ENCODE assay signal across 15 cellular contexts in genomic region chr1:115748396-115749130, GRCh38. TPM values are rescaled to one million over a fixed set of nuclear protein-coding genes. Genes with fewer than 3 reads are reported as not detected.
DNase-seq lines count a peak whose midpoint lies in the region; ATAC-seq and TF ChIP-seq lines count a peak whose summit lies in the region.
"Had no signal": no experiment of that assay in that cellular context is flagged by ENCODE, and none has a peak within 500 bp of the region (broad histone marks: within the 10 kb centered on the region; RNA-seq: fewer than 3 reads in every experiment).

No MANE protein-coding gene starts in this region.

- ATAC-seq in mucosa of descending colon (peak; percentile 45), HG02870 (IDR thresholded peaks at IDR 0.05; ENCODE audit: unreplicated experiment) (no peak), HG03108 (IDR thresholded peaks at IDR 0.05; ENCODE audit: unreplicated experiment) (no peak)

- no peak for TF ChIP-seq CTCF in mucosa of descending colon (IDR thresholded peaks at IDR 0.05)

- H3K4me1 ChIP-seq in mucosa of descending colon (ENCODE audit: low read depth) (no peaks in the 10 kb centered on the region), HAP-1 (no peaks in the 10 kb centered on the region)
- H3K4me1 ChIP-seq: colonic mucosa had no signal

- H3K27me3 ChIP-seq in HAP-1 (ENCODE audit: low read depth) = peaks cover 2% of the 10 kb centered on the region; the same call in 1 of the 2 replicates
- H3K27me3 ChIP-seq: colonic mucosa had no signal

- H3K9me3 ChIP-seq in mucosa of descending colon (no peaks in the 10 kb centered on the region), HAP-1 (no peaks in the 10 kb centered on the region)
- H3K9me3 ChIP-seq: colonic mucosa had no signal

- intact Hi-C loops in mucosa of descending colon (cut with DNase I, micrococcal nuclease) = no loop called here

- H3K36me3 ChIP-seq in mucosa of descending colon (ENCODE audit: low read depth) (no peaks in the 10 kb centered on the region), HAP-1 (replicated peaks) (no peaks in the 10 kb centered on the region)
- H3K36me3 ChIP-seq: colonic mucosa had no signal

- H3K4me3 ChIP-seq in mucosa of descending colon (no peak overlapping the region), HAP-1 (no peak overlapping the region)
- H3K4me3 ChIP-seq: colonic mucosa had no signal

- in situ Hi-C loops in HAP-1 (cut with MboI; ENCODE audit: low sequenced_read_pairs) = no loop called here

- no peak overlapping the region for H3K27ac ChIP-seq in epithelial cell of prostate
- H3K27ac ChIP-seq: colonic mucosa, KMS-11 had no signal

- DNase-seq in AG08396 (ENCODE audit: low spot score) (peak; percentile 62), HT-29 (ENCODE audit: low spot score) (peak; percentile 72), epithelial cell of prostate (ENCODE audit: low read depth, low spot score) (peak; percentile 45), mucosa of descending colon (no peak), HAP-1 (ENCODE audit: low spot score in 2 of 2) (no peak)
- no peak for DNase-seq in activated CD4-positive, alpha-beta T cell treated with anti-CD3 and anti-CD28 coated beads, Interleukin-2, amount 50 U/mL, for 1 hour
- DNase-seq: activated CD4-positive, alpha-beta T cell treated with anti-CD3 and anti-CD28 coated beads for 48 hours; activated effector memory CD4-positive, alpha-beta T cell treated with Interleukin-2 at 50 U/mL for 16 hours; colonic mucosa; hypothalamus; NCI-H446; stimulated activated naive CD4-positive, alpha-beta T cell had no signal

RNA-seq across cellular contexts. Expression of gene CASQ2, which starts 20.0 kb away (rescaled TPM):
- not detected in 2 replicates for total RNA-seq in HT-29 (2014; rRNA removed; shearing (Covaris generic))
- 10 to 100 TPM in 1 of 3 donors, 1 to 10 TPM in 1, under 1 TPM in 1; 0.49 to 30.4 (median 2.1) TPM for total RNA-seq in mucosa of descending colon

Comparison
In these comparisons a context has a peak if more than half of its experiments do, and no peak if none do; other contexts are left out.
1. DNase-seq: peak in AG08396 (single experiment), HT-29 (single experiment) and epithelial cell of prostate (single experiment); none in mucosa of descending colon (0 of 3), HAP-1 (0 of 2) and activated CD4-positive, alpha-beta T cell treated with anti-CD3 and anti-CD28 coated beads, Interleukin-2, amount 50 U/mL, for 1 hour (single experiment).